In the genomic region with DNA sequence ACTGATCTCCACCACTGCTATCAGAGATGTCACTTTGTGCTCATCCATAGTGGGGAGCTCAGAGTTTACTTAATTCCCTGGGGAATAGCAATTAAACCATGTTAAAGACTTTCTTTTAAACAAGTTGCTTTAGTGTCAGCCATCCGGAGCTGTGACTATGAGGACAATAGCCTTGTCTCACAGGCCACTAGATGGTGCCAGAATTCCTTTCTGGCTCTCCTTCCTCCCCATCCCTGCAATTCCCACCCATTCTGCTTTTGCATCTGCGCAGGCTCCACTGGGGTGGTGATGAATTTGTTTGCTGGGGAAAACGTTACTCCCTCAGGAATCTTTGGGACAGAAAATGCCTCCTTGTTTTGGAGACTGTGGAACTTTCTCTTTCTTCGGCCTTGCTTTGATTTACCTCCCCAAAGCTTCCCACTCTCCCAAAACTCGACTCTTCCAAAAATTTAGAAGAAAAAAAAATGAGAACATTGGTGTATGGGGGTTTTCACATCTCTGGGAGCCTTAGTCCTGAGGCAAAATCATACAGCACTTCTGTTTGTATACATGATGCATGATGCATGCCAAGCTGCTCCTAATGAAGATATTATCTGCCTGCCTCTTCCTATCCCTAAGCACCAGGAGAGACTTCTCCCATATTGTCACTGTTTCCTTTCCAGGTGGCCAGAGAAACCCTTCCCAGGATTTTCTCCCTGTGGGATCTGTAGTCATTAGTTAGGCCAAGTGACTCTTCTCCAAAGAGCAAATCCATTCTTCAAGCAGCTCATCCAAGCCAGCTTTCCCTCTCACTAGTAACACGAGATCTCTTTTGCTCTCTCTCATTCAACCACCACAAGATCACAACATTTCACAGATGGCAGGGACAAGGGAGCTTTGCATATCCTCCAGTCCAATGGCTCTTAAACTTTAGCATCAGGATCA, we compare ENCODE assay signal across 8 cellular contexts.
A peak's percentile ranks its signal among the peaks of the same experiment; 100 is the strongest.
DNase-seq lines count a peak whose midpoint lies in the region; TF ChIP-seq lines count a peak whose summit lies in the region.

No MANE protein-coding gene starts in this region.

- CTCF ChIA-PET in HEK293T (lab: Yijun Ruan, JAX), result interaction anchor here (0.6 kb wide), 1 partner anchor 12 kb away, joined by 11 read pairs; no protein-coding TSS in a partner anchor
- CTCF ChIA-PET in activated naive CD4-positive, alpha-beta T cell treated with anti-CD3 and anti-CD28 coated beads, Interleukin-2, amount 10 ng/mL, durations not matched to agents 7 days and 5 days (lab: Charles Lee), result no interaction called here

- H3K4me1 Mint-ChIP-seq in endodermal cell, result no peaks in the 10 kb centered on the region
- H3K4me1 Mint-ChIP-seq in activated naive CD4-positive, alpha-beta T cell treated with anti-CD3 and anti-CD28 coated beads, Interleukin-2, amount 10 ng/mL, durations not matched to agents 7 days and 5 days, result no peaks in the 10 kb centered on the region

- no peaks in the 10 kb centered on the region for H3K36me3 Mint-ChIP-seq in endodermal cell (ENCODE audit: low read depth)
- no peaks in the 10 kb centered on the region for H3K36me3 Mint-ChIP-seq in activated naive CD4-positive, alpha-beta T cell treated with anti-CD3 and anti-CD28 coated beads, Interleukin-2, amount 10 ng/mL, durations not matched to agents 7 days and 5 days

- H3K9me2 ChIP-seq in neural cell (ENCODE audit: insufficient read depth, low read length), result no peaks in the 10 kb centered on the region

- H3K4me2 ChIP-seq in neural cell (ENCODE audit: low read length), result no peak overlapping the region

- H3K27me3 ChIP-seq in endodermal cell (ENCODE audit: control insufficient read depth, insufficient read depth, low read length, poor library complexity, severe bottlenecking) (no peaks in the 10 kb centered on the region), neural cell (ENCODE audit: insufficient read depth, low read depth, low read length) (no peaks in the 10 kb centered on the region)

- H3K9me3 Mint-ChIP-seq in endodermal cell, result no peaks in the 10 kb centered on the region
- no peaks in the 10 kb centered on the region for H3K9me3 Mint-ChIP-seq in activated naive CD4-positive, alpha-beta T cell treated with anti-CD3 and anti-CD28 coated beads, Interleukin-2, amount 10 ng/mL, durations not matched to agents 7 days and 5 days

- no peaks in the 10 kb centered on the region for H3K4me1 ChIP-seq in endodermal cell (ENCODE audit: control insufficient read depth, insufficient read depth, low read length)

- H3K79me2 ChIP-seq in neural cell (replicated peaks; ENCODE audit: insufficient read depth, low read length), result no peaks in the 10 kb centered on the region

- POLR2A ChIA-PET in HEK293T (lab: Yijun Ruan, JAX), result interaction anchor here (0.6 kb wide), 1 partner anchor 1606 kb away, joined by 3 read pairs; no protein-coding TSS in a partner anchor

- H3K4me3 ChIP-seq in endodermal cell (ENCODE audit: low read length) (no peak overlapping the region), neural cell (ENCODE audit: low read length) (no peak overlapping the region)

- H3F3A ChIP-seq in neural cell (ENCODE audit: insufficient read depth, low read length, poor library complexity, severe bottlenecking), result no peaks in the 10 kb centered on the region

- H3K36me3 ChIP-seq in endodermal cell (ENCODE audit: control insufficient read depth, insufficient read depth, low read length) (no peaks in the 10 kb centered on the region), neural cell (ENCODE audit: insufficient read depth, low read length) (no peaks in the 10 kb centered on the region)

- H3K4me3 Mint-ChIP-seq in endodermal cell, result no peak overlapping the region
- no peak overlapping the region for H3K4me3 Mint-ChIP-seq in activated naive CD4-positive, alpha-beta T cell treated with anti-CD3 and anti-CD28 coated beads, Interleukin-2, amount 10 ng/mL, durations not matched to agents 7 days and 5 days

- H3K27me3 Mint-ChIP-seq in endodermal cell (ENCODE audit: insufficient read depth), result peaks cover 2% of the 10 kb centered on the region
- H3K27me3 Mint-ChIP-seq in activated naive CD4-positive, alpha-beta T cell treated with anti-CD3 and anti-CD28 coated beads, Interleukin-2, amount 10 ng/mL, durations not matched to agents 7 days and 5 days, result no peaks in the 10 kb centered on the region

- WGBS in endodermal cell (ENCODE audit: insufficient coverage in 1 of 2, insufficient read length in 1 of 2), 2 experiments, result 53 to 57% methylated on average over 2 to 5 of the region's 6 CpGs

- H3K9me3 ChIP-seq in endodermal cell (ENCODE audit: control insufficient read depth, low read length) (no peaks in the 10 kb centered on the region), neural cell (ENCODE audit: low read length) (no peaks in the 10 kb centered on the region)

- TF ChIP-seq CTCF in endodermal cell (conservative IDR thresholded peaks at IDR 0.05) (peak; percentile 93), neural cell (IDR thresholded peaks at IDR 0.05; ENCODE audit: poor library complexity, severe bottlenecking) (peak; percentile 85)

- no peak overlapping the region for H3K27ac Mint-ChIP-seq in endodermal cell
- no peak overlapping the region for H3K27ac Mint-ChIP-seq in activated naive CD4-positive, alpha-beta T cell treated with anti-CD3 and anti-CD28 coated beads, Interleukin-2, amount 10 ng/mL, durations not matched to agents 7 days and 5 days

- no peak overlapping the region for H2AFZ ChIP-seq in neural cell (ENCODE audit: low read depth, low read length)

- peak; percentile 91 for TF ChIP-seq RAD21 in neural cell (conservative IDR thresholded peaks at IDR 0.05)

- H4K20me1 ChIP-seq in neural cell (ENCODE audit: insufficient read depth), result no peaks in the 10 kb centered on the region

- no peak overlapping the region for H3K9ac ChIP-seq in endodermal cell (ENCODE audit: extremely low read depth, low read length, poor library complexity, severe bottlenecking)
- H3K9ac ChIP-seq in neural cell (ENCODE audit: low read length), result no peak overlapping the region

- DNase-seq in COLO668 (lab: John Stamatoyannopoulos, UW; ENCODE audit: unreplicated experiment) (peak; percentile 59), HEK293T (ENCODE audit: extremely low spot score) (peak; percentile 45), NCI-H774 (lab: John Stamatoyannopoulos, UW) (peak; percentile 86), endodermal cell (peak; percentile 85), T-helper 9 cell (no peak)
- no peak for DNase-seq in NK-92 treated with Interleukin-12 subunit alpha and Interleukin-12 subunit beta, amount 100 ng/mL, for 24 hours (lab: John Stamatoyannopoulos, UW)
- DNase-seq in activated naive CD4-positive, alpha-beta T cell treated with anti-CD3 and anti-CD28 coated beads, Interleukin-2, amount 10 ng/mL, durations not matched to agents 7 days and 5 days, result no peak

- H3K27ac ChIP-seq in endodermal cell (ENCODE audit: low read depth, low read length), result no peak overlapping the region
- no peak overlapping the region for H3K27ac ChIP-seq in neural cell (ENCODE audit: low read length)

- no peak for TF ChIP-seq EP300 in neural cell (conservative IDR thresholded peaks at IDR 0.05; ENCODE audit: poor library complexity, severe bottlenecking)

TF ChIP-seq in HEK293T, 16 proteins besides CTCF, POLR2A, EP300 and RAD21:
- no peak for TF ChIP-seq ZNF384 (IDR thresholded peaks at IDR 0.05)
- TF ChIP-seq L3MBTL2 (conservative IDR thresholded peaks at IDR 0.05), result no peak
- TF ChIP-seq TARDBP (IDR thresholded peaks at IDR 0.05), result no peak
- no peak for TF ChIP-seq ELF4 (IDR thresholded peaks at IDR 0.05)
- no peak for TF ChIP-seq LEF1 (IDR thresholded peaks at IDR 0.05; ENCODE audit: borderline replicate concordance)
- no peak for TF ChIP-seq FOXM1 (IDR thresholded peaks at IDR 0.05; ENCODE audit: borderline replicate concordance)
- TF ChIP-seq FOXK2 (IDR thresholded peaks at IDR 0.05), result no peak

TF ChIP-seq in neural cell, 6 proteins besides CTCF, POLR2A, EP300 and RAD21:
- no peak for TF ChIP-seq POLR2AphosphoS5 (IDR thresholded peaks at IDR 0.05)
- TF ChIP-seq, protein P1, sequence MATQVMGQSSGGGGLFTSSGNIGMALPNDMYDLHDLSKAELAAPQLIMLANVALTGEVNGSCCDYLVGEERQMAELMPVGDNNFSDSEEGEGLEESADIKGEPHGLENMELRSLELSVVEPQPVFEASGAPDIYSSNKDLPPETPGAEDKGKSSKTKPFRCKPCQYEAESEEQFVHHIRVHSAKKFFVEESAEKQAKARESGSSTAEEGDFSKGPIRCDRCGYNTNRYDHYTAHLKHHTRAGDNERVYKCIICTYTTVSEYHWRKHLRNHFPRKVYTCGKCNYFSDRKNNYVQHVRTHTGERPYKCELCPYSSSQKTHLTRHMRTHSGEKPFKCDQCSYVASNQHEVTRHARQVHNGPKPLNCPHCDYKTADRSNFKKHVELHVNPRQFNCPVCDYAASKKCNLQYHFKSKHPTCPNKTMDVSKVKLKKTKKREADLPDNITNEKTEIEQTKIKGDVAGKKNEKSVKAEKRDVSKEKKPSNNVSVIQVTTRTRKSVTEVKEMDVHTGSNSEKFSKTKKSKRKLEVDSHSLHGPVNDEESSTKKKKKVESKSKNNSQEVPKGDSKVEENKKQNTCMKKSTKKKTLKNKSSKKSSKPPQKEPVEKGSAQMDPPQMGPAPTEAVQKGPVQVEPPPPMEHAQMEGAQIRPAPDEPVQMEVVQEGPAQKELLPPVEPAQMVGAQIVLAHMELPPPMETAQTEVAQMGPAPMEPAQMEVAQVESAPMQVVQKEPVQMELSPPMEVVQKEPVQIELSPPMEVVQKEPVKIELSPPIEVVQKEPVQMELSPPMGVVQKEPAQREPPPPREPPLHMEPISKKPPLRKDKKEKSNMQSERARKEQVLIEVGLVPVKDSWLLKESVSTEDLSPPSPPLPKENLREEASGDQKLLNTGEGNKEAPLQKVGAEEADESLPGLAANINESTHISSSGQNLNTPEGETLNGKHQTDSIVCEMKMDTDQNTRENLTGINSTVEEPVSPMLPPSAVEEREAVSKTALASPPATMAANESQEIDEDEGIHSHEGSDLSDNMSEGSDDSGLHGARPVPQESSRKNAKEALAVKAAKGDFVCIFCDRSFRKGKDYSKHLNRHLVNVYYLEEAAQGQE (IDR thresholded peaks at IDR 0.05; ENCODE audit: borderline replicate concordance), result peak; percentile 25
- peak; percentile 89 for TF ChIP-seq SMC3 (conservative IDR thresholded peaks at IDR 0.05; ENCODE audit: poor library complexity)
- TF ChIP-seq EZH2 (IDR thresholded peaks at IDR 0.05; ENCODE audit: borderline replicate concordance, insufficient read depth, low read length, poor library complexity, severe bottlenecking), result no peak
- no peak for TF ChIP-seq MXI1 (conservative IDR thresholded peaks at IDR 0.05; ENCODE audit: poor library complexity, severe bottlenecking)

Comparison
In these comparisons a context has a peak if more than half of its experiments do, and no peak if none do; other contexts are left out.
1. DNase-seq: peak in COLO668 (single experiment), HEK293T (single experiment), NCI-H774 (single experiment) and endodermal cell (single experiment); none in T-helper 9 cell (single experiment), NK-92 treated with Interleukin-12 subunit alpha and Interleukin-12 subunit beta, amount 100 ng/mL, for 24 hours (single experiment) and activated naive CD4-positive, alpha-beta T cell treated with anti-CD3 and anti-CD28 coated beads, Interleukin-2, amount 10 ng/mL, durations not matched to agents 7 days and 5 days (single experiment).